8 cellular contexts compared by ENCODE assay signal in genomic region chr5:77774981-77775772, GRCh38. TPM values are rescaled to one million over a fixed set of nuclear protein-coding genes. Genes with fewer than 3 reads are reported as not detected.
DNase-seq lines count a peak whose midpoint lies in the region; ATAC-seq, FAIRE-seq and TF ChIP-seq lines count a peak whose summit lies in the region.

No MANE protein-coding gene starts in this region.

- peak; percentile 47 for DNase-seq in ACHN
- peak; percentile 47 for DNase-seq in HT-29 (ENCODE audit: low spot score)
- no peak for DNase-seq in activated naive CD8-positive, alpha-beta T cell treated with anti-CD3 and anti-CD28 coated beads, Interleukin-2, amount 10 ng/mL, durations not matched to agents 7 days and 5 days
- DNase-seq in keratinocyte (ENCODE audit: low read depth, low spot score): no peak
- DNase-seq in posterior cingulate gyrus: no peak
- no peak for DNase-seq in DMS153 treated with DMSO at 0.1 percent for 48 hours (lab: John Stamatoyannopoulos, UW; ENCODE audit: unreplicated experiment)

- peaks cover 15% of the 10 kb centered on the region for H4K20me1 ChIP-seq in keratinocyte (ENCODE audit: control insufficient read depth, extremely low read depth, insufficient read depth, low read length)

- H3K9me3 Mint-ChIP-seq in activated naive CD8-positive, alpha-beta T cell treated with anti-CD3 and anti-CD28 coated beads, Interleukin-2, amount 10 ng/mL, durations not matched to agents 7 days and 5 days: no peaks in the 10 kb centered on the region

- H3K27me3 ChIP-seq in keratinocyte (ENCODE audit: control insufficient read depth, extremely low read depth, insufficient read depth, low read length) (no peaks in the 10 kb centered on the region), stomach smooth muscle (ENCODE audit: control insufficient read depth in 1 of 2, insufficient read depth in 2 of 2, low read length in 2 of 2) (no peaks in the 10 kb centered on the region)

- H3K36me3 Mint-ChIP-seq in activated naive CD8-positive, alpha-beta T cell treated with anti-CD3 and anti-CD28 coated beads, Interleukin-2, amount 10 ng/mL, durations not matched to agents 7 days and 5 days: peaks cover 20% of the 10 kb centered on the region

- H3K36me3 ChIP-seq in keratinocyte (ENCODE audit: control insufficient read depth in 2 of 2, extremely low read depth in 1 of 2, insufficient read depth in 2 of 2, low read length in 2 of 2) (peaks cover 2 to 3% of the 10 kb centered on the region in 2 experiments), stomach smooth muscle (ENCODE audit: control insufficient read depth in 2 of 2, insufficient read depth in 2 of 2, low read length in 2 of 2) (peaks cover 0 to 4% of the 10 kb centered on the region in 2 donors)

- peak overlapping the region; percentile 97 for H3K4me3 Mint-ChIP-seq in activated naive CD8-positive, alpha-beta T cell treated with anti-CD3 and anti-CD28 coated beads, Interleukin-2, amount 10 ng/mL, durations not matched to agents 7 days and 5 days

- FAIRE-seq in keratinocyte (lab: Jason Lieb, UNC): no peak

- dilution Hi-C loops in keratinocyte (cut with MboI; ENCODE audit: extremely low pct_ligation_motif_present, low sequenced_read_pairs): no loop called here

- H3K27me3 Mint-ChIP-seq in activated naive CD8-positive, alpha-beta T cell treated with anti-CD3 and anti-CD28 coated beads, Interleukin-2, amount 10 ng/mL, durations not matched to agents 7 days and 5 days: no peaks in the 10 kb centered on the region

- peak overlapping the region; percentile 88 to 93 (median 88) for H3K4me3 ChIP-seq in keratinocyte (ENCODE audit: control insufficient read depth in 2 of 3, extremely low read depth in 1 of 3, insufficient read depth in 2 of 3, low read depth in 1 of 3, low read length in 3 of 3)
- H3K4me3 ChIP-seq in stomach smooth muscle (ENCODE audit: low read length in 2 of 2): peak overlapping the region; percentile 88

- ATAC-seq in GM18868 (IDR thresholded peaks at IDR 0.05; ENCODE audit: unreplicated experiment): peak; percentile 1
- peak; percentile 16 for ATAC-seq in activated naive CD8-positive, alpha-beta T cell treated with anti-CD3 and anti-CD28 coated beads, Interleukin-2, amount 10 ng/mL, durations not matched to agents 7 days and 5 days (ENCODE audit: low read depth)

- H3K9me3 ChIP-seq in keratinocyte (ENCODE audit: control insufficient read depth, low read depth, low read length): no peaks in the 10 kb centered on the region
- no peaks in the 10 kb centered on the region for H3K9me3 ChIP-seq in stomach smooth muscle (ENCODE audit: control insufficient read depth in 2 of 2, low read length in 2 of 2)

- in situ Hi-C loops in ACHN (cut with HindIII; ENCODE audit: low pct_ligation_motif_present, low pct_unique_long_range_greater_than_20kb, low sequenced_read_pairs): no loop called here

- no peak for TF ChIP-seq CTCF in keratinocyte (optimal IDR thresholded peaks at IDR 0.05 in 1 of 3, IDR thresholded peaks at IDR 0.05 in 1 of 3, conservative IDR thresholded peaks at IDR 0.05 in 1 of 3; ENCODE audit: extremely low read depth in 1 of 3, insufficient read depth in 2 of 3, low read length in 3 of 3)

- H3K27ac ChIP-seq in keratinocyte (ENCODE audit: control insufficient read depth, insufficient read depth, low read length) (peak overlapping the region; percentile 98), stomach smooth muscle (ENCODE audit: low read length) (peak overlapping the region; percentile 87)

- H3K27ac Mint-ChIP-seq in activated naive CD8-positive, alpha-beta T cell treated with anti-CD3 and anti-CD28 coated beads, Interleukin-2, amount 10 ng/mL, durations not matched to agents 7 days and 5 days: peak overlapping the region; percentile 93

- H3K9ac ChIP-seq in keratinocyte (ENCODE audit: control insufficient read depth, extremely low read depth, insufficient read depth, low read length) (peak overlapping the region; percentile 99), stomach smooth muscle (ENCODE audit: low read length in 2 of 2) (peak overlapping the region; percentile 93 to 94)

- H2AFZ ChIP-seq in keratinocyte (ENCODE audit: control insufficient read depth, low read length): peak overlapping the region; percentile 49

- peak overlapping the region; percentile 98 for H3K4me2 ChIP-seq in keratinocyte (ENCODE audit: control insufficient read depth, extremely low read depth, insufficient read depth, low read depth, low read length)

- intact Hi-C loops in posterior cingulate gyrus (cut with DNase I): loop anchor here (5.0 to 10.0 kb wide), 2 partner anchors 128 to 520 kb away; partner anchors contain the start of gene AP3B1

- H3K79me2 ChIP-seq in keratinocyte (ENCODE audit: control insufficient read depth, insufficient read depth, low read length): peaks cover 60% of the 10 kb centered on the region

- H3K4me1 ChIP-seq in keratinocyte (ENCODE audit: control insufficient read depth, extremely low read depth, insufficient read depth, low read length) (peaks cover 32% of the 10 kb centered on the region), stomach smooth muscle (ENCODE audit: control insufficient read depth, insufficient read depth, low read length) (peaks cover 8% of the 10 kb centered on the region)

- H3K4me1 Mint-ChIP-seq in activated naive CD8-positive, alpha-beta T cell treated with anti-CD3 and anti-CD28 coated beads, Interleukin-2, amount 10 ng/mL, durations not matched to agents 7 days and 5 days: peaks cover 36% of the 10 kb centered on the region

- peaks cover 4% of the 10 kb centered on the region for H3K9me1 ChIP-seq in keratinocyte (ENCODE audit: control insufficient read depth, extremely low read depth, insufficient read depth, low read length)

- POLR2A ChIA-PET in activated naive CD8-positive, alpha-beta T cell treated with anti-CD3 and anti-CD28 coated beads, Interleukin-2, amount 10 ng/mL, durations not matched to agents 7 days and 5 days (lab: Charles Lee): interaction anchor here (0.6 to 1.1 kb wide), 7 partner anchors 13 to 745 kb away, joined by 3 to 6 read pairs (median 3); partner anchors contain the start of genes AGGF1 and WDR41

RNA-seq across cellular contexts. Expression of gene TBCA, which starts 1.0 kb away (rescaled TPM):
- total RNA-seq in HT-29 (2014; rRNA removed; shearing (Covaris generic)): 54.9 and 73.8 TPM in 2 replicates
- 100 to 1,000 TPM; 156 to 166 TPM for total RNA-seq in activated naive CD8-positive, alpha-beta T cell treated with anti-CD3 and anti-CD28 coated beads, Interleukin-2, amount 10 ng/mL, durations not matched to agents 7 days and 5 days
- polyA plus RNA-seq in keratinocyte: 89.1 to 226 TPM (median 225 TPM) in 3 replicates
- 193 TPM for polyA plus RNA-seq in keratinocyte (2011; ENCODE audit: low read depth)
- polyA plus RNA-seq in keratinocyte (2011; cell fraction: cytosol; rRNA removed): 225 and 271 TPM in 2 replicates
- polyA plus RNA-seq in keratinocyte (2011; cell fraction: nucleus; rRNA removed): 58.4 and 96.8 TPM in 2 replicates
- polyA plus RNA-seq in keratinocyte (2012; ENCODE audit: low replicate concordance): 278 and 314 TPM in 2 replicates
- polyA minus RNA-seq in keratinocyte: 5.0 to 17.6 TPM in 2 of 3 replicates, not detected in the other
- polyA minus RNA-seq in keratinocyte (2011; cell fraction: cytosol; rRNA and poly(A)+ RNA removed): 38.0 TPM
- polyA minus RNA-seq in keratinocyte (2011; cell fraction: nucleus; rRNA and poly(A)+ RNA removed): 9.3 and 11.4 TPM in 2 replicates

Comparison
In these comparisons a context has a peak if more than half of its experiments do, and no peak if none do; other contexts are left out.
1. DNase-seq: peak in ACHN (single experiment) and HT-29 (single experiment); none in activated naive CD8-positive, alpha-beta T cell treated with anti-CD3 and anti-CD28 coated beads, Interleukin-2, amount 10 ng/mL, durations not matched to agents 7 days and 5 days (single experiment), keratinocyte (single experiment), posterior cingulate gyrus (0 of 10) and DMS153 treated with DMSO at 0.1 percent for 48 hours (single experiment).